ENCODE assay signal across 10 cellular contexts in the genomic region with DNA sequence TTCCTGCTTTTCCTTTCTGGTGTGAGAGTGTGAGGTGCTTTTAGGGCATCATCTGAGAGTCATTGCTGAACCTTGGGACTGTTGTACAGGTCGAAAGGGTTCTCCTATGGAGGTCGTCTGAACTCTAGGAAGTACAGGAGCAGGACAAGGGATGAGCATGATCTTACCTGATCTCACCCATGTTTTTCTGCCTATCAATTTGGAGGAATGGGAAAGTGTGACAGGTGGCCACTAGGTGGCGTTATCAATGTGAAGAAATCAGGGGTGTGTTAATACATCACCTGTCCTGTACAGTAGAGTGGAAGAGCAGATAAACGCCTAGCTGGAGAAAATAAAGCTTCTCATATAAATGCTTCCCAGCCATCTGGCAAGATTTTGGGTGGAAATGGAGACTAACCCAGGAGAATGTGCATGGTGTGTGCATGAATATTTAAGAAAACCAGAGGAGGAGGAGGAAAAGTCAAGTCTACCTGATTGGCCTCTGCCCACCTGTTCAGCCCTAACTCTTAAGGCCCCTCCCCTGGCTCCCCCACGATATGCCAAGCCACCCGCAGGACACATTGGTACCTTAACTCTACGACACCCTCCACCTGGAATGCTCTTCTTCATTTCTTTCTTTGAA.
A peak's percentile ranks its signal among the peaks of the same experiment; 100 is the strongest.
DNase-seq lines count a peak whose midpoint lies in the region; ATAC-seq and TF ChIP-seq lines count a peak whose summit lies in the region.
"Had no signal": no experiment of that assay in that cellular context is flagged by ENCODE, and none has a peak within 500 bp of the region (broad histone marks: within the 10 kb centered on the region; RNA-seq: fewer than 3 reads in every experiment).

No MANE protein-coding gene starts in this region.

- no peak overlapping the region for H3K4me3 ChIP-seq in GM23338
- H3K4me3 ChIP-seq in mammary epithelial cell (replicated peaks in 1 of 3; ENCODE audit: insufficient read depth in 1 of 3, low read depth in 2 of 3, low read length in 3 of 3) = no peak overlapping the region
- H3K4me3 ChIP-seq in liver (ENCODE audit: low read depth in 1 of 3, low read length in 3 of 3) = no peak overlapping the region
- H3K4me3 ChIP-seq: skin epidermis had no signal

- intact Hi-C loops in mammary epithelial cell (cut with micrococcal nuclease) = loop anchor here (1.0 to 10.0 kb wide), 5 partner anchors 69 to 1058 kb away; no protein-coding TSS in a partner anchor

- DNase-seq in COLO668 (lab: John Stamatoyannopoulos, UW; ENCODE audit: unreplicated experiment) = peak; percentile 76
- peak; percentile 89 for DNase-seq in GM23338 (ENCODE audit: low spot score)
- peak; percentile 37 for DNase-seq in NCI-H187 treated with DMSO at 0.1 percent for 48 hours (lab: John Stamatoyannopoulos, UW)
- peak; percentile 45 for DNase-seq in T-helper 9 cell
- DNase-seq in mammary epithelial cell = peak; percentile 68
- peak; percentile 9 for DNase-seq in stimulated activated CD8-positive, alpha-beta memory T cell treated with anti-CD3 and anti-CD28 coated beads, Interleukin-4, amount 100 ng/mL, for 24 hours (ENCODE audit: low read depth)

- 4% methylated on average over 5 of the region's 7 CpGs for WGBS in mammary epithelial cell (ENCODE audit: low coverage, missing lambda C conversion rate)
- 21% methylated on average over 7 of the region's 7 CpGs for WGBS in liver

- H3K4me1 Mint-ChIP-seq in GM23338 = peaks cover 12% of the 10 kb centered on the region; the same call in 2 of the 3 replicates

- BruUV-seq in mammary epithelial cell (replicated peaks; lab: Mats Ljungman, UMichigan) = no TSS peak

- H2AFZ ChIP-seq in GM23338 (no peak overlapping the region), mammary epithelial cell (ENCODE audit: low read depth, low read length) (peak overlapping the region; percentile 35)

- in situ Hi-C loops in mammary epithelial cell (cut with MboI; ENCODE audit: low sequenced_read_pairs in 2 of 2) = loop anchor here (5.0 kb wide), 2 partner anchors 71 to 316 kb away; no protein-coding TSS in a partner anchor

- H3K4me2 ChIP-seq in GM23338 (no peak overlapping the region), mammary epithelial cell (ENCODE audit: insufficient read depth, low read depth, low read length) (no peak overlapping the region)

- CTCF ChIA-PET in mammary epithelial cell (lab: Charles Lee; ENCODE audit: low non-redundant PET) = interaction anchor here (0.5 to 2.9 kb wide), 9 partner anchors 69 to 453 kb away, joined by 3 to 94 read pairs (median 5); no protein-coding TSS in a partner anchor

- H3K27me3 ChIP-seq in GM23338 (ENCODE audit: insufficient read depth) (no peaks in the 10 kb centered on the region), mammary epithelial cell (ENCODE audit: insufficient read depth, low read length) (no peaks in the 10 kb centered on the region), liver (ENCODE audit: control insufficient read depth in 4 of 4, insufficient read depth in 4 of 4, low read length in 3 of 4) (no peaks in the 10 kb centered on the region)

- H3K36me3 ChIP-seq in GM23338 (ENCODE audit: insufficient read depth) (no peaks in the 10 kb centered on the region), mammary epithelial cell (ENCODE audit: insufficient read depth, low read length) (no peaks in the 10 kb centered on the region), liver (ENCODE audit: control insufficient read depth in 4 of 4, insufficient read depth in 3 of 4, low read depth in 1 of 4, low read length in 3 of 4) (no peaks in the 10 kb centered on the region)

- peak; percentile 80 to 86 for TF ChIP-seq RAD21 in liver (IDR thresholded peaks at IDR 0.05)

- no peaks in the 10 kb centered on the region for H3K9me3 ChIP-seq in mammary epithelial cell (replicated peaks; ENCODE audit: insufficient read depth, low read length)
- H3K9me3 ChIP-seq in liver (ENCODE audit: control insufficient read depth in 4 of 4, low read length in 3 of 4) = no peaks in the 10 kb centered on the region

- H3K9ac ChIP-seq in mammary epithelial cell (ENCODE audit: insufficient read depth, low read length) = no peak overlapping the region
- no peak overlapping the region for H3K9ac ChIP-seq in liver (ENCODE audit: low read depth in 1 of 2, low read length in 2 of 2)

- H3K4me1 ChIP-seq in GM23338 (ENCODE audit: insufficient read depth) (no peaks in the 10 kb centered on the region; the same call in 1 of the 2 replicates), mammary epithelial cell (ENCODE audit: insufficient read depth, low read length) (peaks cover 14% of the 10 kb centered on the region), liver (ENCODE audit: control insufficient read depth in 4 of 4, insufficient read depth in 4 of 4, low read length in 3 of 4) (no peaks in the 10 kb centered on the region)

- H3K27ac ChIP-seq in GM23338 (ENCODE audit: low read depth) (no peak overlapping the region), mammary epithelial cell (ENCODE audit: insufficient read depth, low read depth, low read length) (peak overlapping the region; percentile 14), liver (ENCODE audit: low read depth in 1 of 2, low read length in 2 of 2) (no peak overlapping the region)
- H3K27ac ChIP-seq: skin epidermis had no signal

- H3K27me3 Mint-ChIP-seq in GM23338 (ENCODE audit: insufficient read depth, low read depth, poor library complexity) = peaks cover 2% of the 10 kb centered on the region

- H3K4me3 Mint-ChIP-seq in GM23338 = no peak overlapping the region
- H3K4me3 Mint-ChIP-seq: IgD-negative memory B cell had no signal

- ATAC-seq in GM23338 (peak; percentile 82), HG02610 (IDR thresholded peaks at IDR 0.05; ENCODE audit: unreplicated experiment) (no peak)

- dilution Hi-C loops in mammary epithelial cell (cut with HindIII; ENCODE audit: low sequenced_read_pairs) = loop anchor here (10.0 kb wide), 1 partner anchor 318 kb away; no protein-coding TSS in a partner anchor

- H4K20me1 ChIP-seq in GM23338 (replicated peaks; ENCODE audit: insufficient read depth) = no peaks in the 10 kb centered on the region
- H4K20me1 ChIP-seq in mammary epithelial cell (ENCODE audit: insufficient read depth, low read length) = no peaks in the 10 kb centered on the region

- no peaks in the 10 kb centered on the region for H3K9me3 Mint-ChIP-seq in GM23338
- H3K9me3 Mint-ChIP-seq: IgD-negative memory B cell had no signal

- H3K79me2 ChIP-seq in GM23338 (replicated peaks; ENCODE audit: insufficient read depth) (no peaks in the 10 kb centered on the region), mammary epithelial cell (ENCODE audit: insufficient read depth, low read length) (no peaks in the 10 kb centered on the region)

- TF ChIP-seq CTCF in GM23338 (conservative IDR thresholded peaks at IDR 0.05; ENCODE audit: low read depth in 2 of 2) (peak; percentile 95), mammary epithelial cell (conservative IDR thresholded peaks at IDR 0.05 in 1 of 2, IDR thresholded peaks at IDR 0.05 in 1 of 2; ENCODE audit: extremely low read depth in 1 of 2, insufficient read depth in 1 of 2, low read depth in 1 of 2, low read length in 2 of 2) (peak; percentile 78 to 89), liver (IDR thresholded peaks at IDR 0.05; ENCODE audit: low read depth, low read length, missing input control) (peak; percentile 86)

- no peak overlapping the region for H3K27ac Mint-ChIP-seq in GM23338
- H3K27ac Mint-ChIP-seq: IgD-negative memory B cell had no signal

- no peaks in the 10 kb centered on the region for H3K36me3 Mint-ChIP-seq in GM23338 (ENCODE audit: low read depth)

- H3F3A ChIP-seq in GM23338 (replicated peaks; ENCODE audit: low read depth) = no peaks in the 10 kb centered on the region

- no peaks in the 10 kb centered on the region for H3K9me2 ChIP-seq in GM23338 (ENCODE audit: insufficient read depth)

TF ChIP-seq in GM23338, 12 proteins besides CTCF, POLR2A, EP300 and RAD21 (continues in another document):
- TF ChIP-seq ZNF114 (CRISPR knock-in tag; IDR thresholded peaks at IDR 0.05) (no peak), EZH2phosphoT487 (IDR thresholded peaks at IDR 0.05; ENCODE audit: unreplicated experiment) (no peak), STAT1 (IDR thresholded peaks at IDR 0.05; ENCODE audit: unreplicated experiment) (no peak), ETS1 (IDR thresholded peaks at IDR 0.05) (no peak)

TF ChIP-seq in liver, 16 proteins besides CTCF, POLR2A, EP300 and RAD21 (continues in another document):
- TF ChIP-seq FOXA1 (IDR thresholded peaks at IDR 0.05) = no peak
- TF ChIP-seq, protein P1, sequence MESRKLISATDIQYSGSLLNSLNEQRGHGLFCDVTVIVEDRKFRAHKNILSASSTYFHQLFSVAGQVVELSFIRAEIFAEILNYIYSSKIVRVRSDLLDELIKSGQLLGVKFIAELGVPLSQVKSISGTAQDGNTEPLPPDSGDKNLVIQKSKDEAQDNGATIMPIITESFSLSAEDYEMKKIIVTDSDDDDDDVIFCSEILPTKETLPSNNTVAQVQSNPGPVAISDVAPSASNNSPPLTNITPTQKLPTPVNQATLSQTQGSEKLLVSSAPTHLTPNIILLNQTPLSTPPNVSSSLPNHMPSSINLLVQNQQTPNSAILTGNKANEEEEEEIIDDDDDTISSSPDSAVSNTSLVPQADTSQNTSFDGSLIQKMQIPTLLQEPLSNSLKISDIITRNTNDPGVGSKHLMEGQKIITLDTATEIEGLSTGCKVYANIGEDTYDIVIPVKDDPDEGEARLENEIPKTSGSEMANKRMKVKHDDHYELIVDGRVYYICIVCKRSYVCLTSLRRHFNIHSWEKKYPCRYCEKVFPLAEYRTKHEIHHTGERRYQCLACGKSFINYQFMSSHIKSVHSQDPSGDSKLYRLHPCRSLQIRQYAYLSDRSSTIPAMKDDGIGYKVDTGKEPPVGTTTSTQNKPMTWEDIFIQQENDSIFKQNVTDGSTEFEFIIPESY (IDR thresholded peaks at IDR 0.05) = no peak

Comparison
In these comparisons a context has a peak if more than half of its experiments do, and no peak if none do; other contexts are left out.
1. DNase-seq: peak in every context shown above with its lines; median percentile 89 in GM23338; 76 in COLO668; 68 in mammary epithelial cell; 45 in T-helper 9 cell; 37 in NCI-H187 treated with DMSO at 0.1 percent for 48 hours; 9 in stimulated activated CD8-positive, alpha-beta memory T cell treated with anti-CD3 and anti-CD28 coated beads, Interleukin-4, amount 100 ng/mL, for 24 hours.